ENCODE assay signal across 12 cellular contexts in genomic region chr3:109072208-109072607, GRCh38. TPM values are rescaled to one million over a fixed set of nuclear protein-coding genes. Genes with fewer than 3 reads are reported as not detected.
DNase-seq lines count a peak whose midpoint lies in the region; ATAC-seq and TF ChIP-seq lines count a peak whose summit lies in the region.
"Had no signal": no experiment of that assay in that cellular context is flagged by ENCODE, and none has a peak within 500 bp of the region (broad histone marks: within the 10 kb centered on the region; RNA-seq: fewer than 3 reads in every experiment).

No MANE protein-coding gene starts in this region.

- no peak overlapping the region for H3K27ac ChIP-seq in coronary artery

- CTCF ChIA-PET in activated CD8-positive, alpha-beta T cell treated with anti-CD3 and anti-CD28 coated beads for 36 hours (lab: Charles Lee) = interaction anchor here (2.6 kb wide), 1 partner anchor 48 kb away, joined by 12 read pairs; no protein-coding TSS in a partner anchor

- no peak overlapping the region for H3K4me3 Mint-ChIP-seq in activated CD8-positive, alpha-beta T cell treated with anti-CD3 and anti-CD28 coated beads for 36 hours
- H3K4me3 Mint-ChIP-seq: T-helper 17 cell had no signal

- no peak for TF ChIP-seq CTCF in activated CD8-positive, alpha-beta T cell treated with anti-CD3 and anti-CD28 coated beads for 36 hours (IDR thresholded peaks at IDR 0.05)
- TF ChIP-seq CTCF in coronary artery (IDR thresholded peaks at IDR 0.05) = no peak

- no peaks in the 10 kb centered on the region for H3K36me3 Mint-ChIP-seq in activated CD8-positive, alpha-beta T cell treated with anti-CD3 and anti-CD28 coated beads for 36 hours (ENCODE audit: low read depth)

- no peak overlapping the region for H3K4me3 ChIP-seq in coronary artery

- ATAC-seq in GM18861 (IDR thresholded peaks at IDR 0.05; ENCODE audit: unreplicated experiment) (peak; percentile 63), GM21367 (IDR thresholded peaks at IDR 0.05; ENCODE audit: unreplicated experiment) (peak; percentile 83), HG03097 (IDR thresholded peaks at IDR 0.05; ENCODE audit: low FRiP score, unreplicated experiment) (peak; percentile 94)
- no peak for ATAC-seq in activated CD8-positive, alpha-beta T cell treated with anti-CD3 and anti-CD28 coated beads for 36 hours
- ATAC-seq: T-helper 17 cell had no signal

- peak; percentile 4 for DNase-seq in activated CD8-positive, alpha-beta T cell treated with anti-CD3 and anti-CD28 coated beads for 36 hours
- DNase-seq in NK-92 (lab: John Stamatoyannopoulos, UW; ENCODE audit: unreplicated experiment) (no peak), SKM-1 (lab: John Stamatoyannopoulos, UW; ENCODE audit: unreplicated experiment) (no peak), coronary artery (ENCODE audit: low spot score) (no peak), islet precursor cell (no peak)
- DNase-seq: activated gamma-delta T cell treated with Interleukin-2 at 50 U/mL for 16 hours, DMS79 treated with DMSO at 0.1 percent for 48 hours, NCI-H1092, T-helper 17 cell had no signal

- H3K4me1 Mint-ChIP-seq in activated CD8-positive, alpha-beta T cell treated with anti-CD3 and anti-CD28 coated beads for 36 hours (ENCODE audit: low read depth) = peaks cover 6% of the 10 kb centered on the region

- intact Hi-C loops in activated CD8-positive, alpha-beta T cell treated with anti-CD3 and anti-CD28 coated beads for 36 hours (cut with micrococcal nuclease) = no loop called here

- peaks cover 14% of the 10 kb centered on the region for H3K27me3 Mint-ChIP-seq in activated CD8-positive, alpha-beta T cell treated with anti-CD3 and anti-CD28 coated beads for 36 hours

- POLR2A ChIA-PET in activated CD8-positive, alpha-beta T cell treated with anti-CD3 and anti-CD28 coated beads for 36 hours (lab: Charles Lee) = no interaction called here

- H3K27ac Mint-ChIP-seq in activated CD8-positive, alpha-beta T cell treated with anti-CD3 and anti-CD28 coated beads for 36 hours = no peak overlapping the region
- H3K27ac Mint-ChIP-seq: T-helper 17 cell had no signal

- no peaks in the 10 kb centered on the region for H3K9me3 Mint-ChIP-seq in activated CD8-positive, alpha-beta T cell treated with anti-CD3 and anti-CD28 coated beads for 36 hours

RNA-seq across cellular contexts. Expression of gene MORC1, which starts 45.7 kb away (rescaled TPM):
- not detected for total RNA-seq in activated CD8-positive, alpha-beta T cell treated with anti-CD3 and anti-CD28 coated beads for 36 hours
